ENCODE assay signal across 1 cellular context in genomic region chr16:31414706-31415105, GRCh38.
TF ChIP-seq lines count a peak whose summit lies in the region.

No MANE protein-coding gene starts in this region.

TF ChIP-seq in K562, 482 proteins besides CTCF, POLR2A, EP300 and RAD21:
- TF ChIP-seq ZNF263 (CRISPR knock-in tag; IDR thresholded peaks at IDR 0.05; ENCODE audit: borderline replicate concordance): peak; percentile 58; the same call in 1 of the 2 replicates
- no peak for TF ChIP-seq ZNF644 (tag; IDR thresholded peaks at IDR 0.05; ENCODE audit: low read depth)
